In the genomic region with DNA sequence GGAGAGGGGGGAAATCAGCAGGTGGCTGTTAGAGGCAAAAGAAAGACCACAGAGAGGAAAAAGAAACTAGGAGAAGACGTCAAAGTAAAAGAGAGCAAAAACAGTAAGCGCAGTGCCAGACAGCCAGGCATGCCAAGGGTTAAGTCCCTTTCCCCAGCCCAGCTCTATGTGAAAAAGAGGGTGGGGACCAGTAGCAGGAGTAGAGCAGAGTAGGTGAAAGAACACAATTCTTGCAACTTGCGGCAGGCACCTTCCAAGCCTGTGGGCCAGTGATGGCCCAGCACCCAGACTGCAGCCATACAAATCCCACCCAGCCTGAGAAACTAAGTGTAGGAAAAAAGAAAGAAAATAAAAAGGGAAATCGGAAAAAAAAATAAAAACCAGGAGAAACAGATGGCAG, we compare ENCODE assay signal across 16 cellular contexts.
DNase-seq lines count a peak whose midpoint lies in the region; FAIRE-seq and TF ChIP-seq lines count a peak whose summit lies in the region.
"Had no signal": no experiment of that assay in that cellular context is flagged by ENCODE, and none has a peak within 500 bp of the region (broad histone marks: within the 10 kb centered on the region; RNA-seq: fewer than 3 reads in every experiment).

No MANE protein-coding gene starts in this region.

- TF ChIP-seq EP300 in H1 (IDR thresholded peaks at IDR 0.05; ENCODE audit: borderline replicate concordance in 1 of 2, low read depth in 2 of 2, low read length in 2 of 2), result no peak

- H3K23me2 ChIP-seq in H9 (ENCODE audit: insufficient read length, low read depth, low read length, poor library complexity, severe bottlenecking) (no peaks in the 10 kb centered on the region), H1 (ENCODE audit: low read depth, low read length) (no peaks in the 10 kb centered on the region; the same call in 1 of the 2 replicates)

- POLR2A ChIA-PET in H1 (lab: Charles Lee; ENCODE audit: partially characterized antibody), result interaction anchor here (0.9 to 1.4 kb wide), 2 partner anchors 48 to 64 kb away, joined by 3 to 4 read pairs; partner anchors contain the start of gene ZNF85

- H2AFZ ChIP-seq in H9 (ENCODE audit: low read length) (no peak overlapping the region), H1 (ENCODE audit: low read length) (peak overlapping the region; percentile 57; the same call in 1 of the 2 replicates)

- H2BK15ac ChIP-seq in H9 (ENCODE audit: low read depth, low read length) (no peak overlapping the region), H1 (ENCODE audit: low read length) (no peak overlapping the region)

- no peaks in the 10 kb centered on the region; the same call in 1 of the 2 replicates for H3K36me3 ChIP-seq in BLaER1
- no peaks in the 10 kb centered on the region for H3K36me3 ChIP-seq in H1 (ENCODE audit: control insufficient read depth in 2 of 4, insufficient read depth in 4 of 4, low read length in 3 of 4)

- H3K36me3 Mint-ChIP-seq in H9 (ENCODE audit: insufficient read depth in 1 of 3, low read depth in 3 of 3) (peaks cover 0 to 11% (median 11%) of the 10 kb centered on the region in 3 experiments; a peak in 4 of 7 replicates), osteocyte (ENCODE audit: unreplicated experiment) (no peaks in the 10 kb centered on the region)

- no peak overlapping the region for H4K91ac ChIP-seq in H9 (ENCODE audit: insufficient read length, low read depth, low read length)
- H4K91ac ChIP-seq in H1 (replicated peaks; ENCODE audit: insufficient read length, low read length), result no peak overlapping the region

- TF ChIP-seq CTCF in H9 (conservative IDR thresholded peaks at IDR 0.05) (no peak), H1 (IDR thresholded peaks at IDR 0.05; ENCODE audit: control extremely low read depth in 1 of 3, insufficient read depth in 1 of 3, low read depth in 1 of 3, low read length in 3 of 3) (no peak), osteocyte (IDR thresholded peaks at IDR 0.05) (no peak)

- FAIRE-seq in H1 (lab: Jason Lieb, UNC), result peak; percentile 63
- FAIRE-seq: G401.6, GM12892 had no signal

- no peak overlapping the region for H3K23ac ChIP-seq in H9 (ENCODE audit: insufficient read length, low read depth, low read length)
- H3K23ac ChIP-seq in H1 (ENCODE audit: insufficient read length), result no peak overlapping the region

- no peak overlapping the region for H2BK5ac ChIP-seq in H9 (ENCODE audit: insufficient read length, low read length)
- no peak overlapping the region for H2BK5ac ChIP-seq in H1 (ENCODE audit: low read depth, low read length)

- H3K4ac ChIP-seq in H9 (ENCODE audit: low read depth, low read length) (no peak overlapping the region), H1 (replicated peaks; ENCODE audit: insufficient read length, low read depth, low read length) (no peak overlapping the region)

- peak overlapping the region; percentile 22; the same call in 1 of the 2 replicates for H3K4me3 ChIP-seq in BLaER1
- H3K4me3 ChIP-seq in H1 (ENCODE audit: extremely low read depth in 1 of 4, insufficient read depth in 2 of 4, low read depth in 3 of 4, low read length in 4 of 4), result peak overlapping the region in 2 of 4 experiments; percentile 2 to 47; a peak in 3 of 8 replicates

- no peaks in the 10 kb centered on the region for H3K79me2 ChIP-seq in H9 (ENCODE audit: insufficient read depth, low read length)
- H3K79me2 ChIP-seq in H1 (ENCODE audit: control insufficient read depth in 1 of 2, insufficient read depth in 2 of 2, low read length in 2 of 2), result no peaks in the 10 kb centered on the region

- no peak overlapping the region for H3T11ph ChIP-seq in H9 (ENCODE audit: low read length)

- H3K9me3 Mint-ChIP-seq in H9 (peaks cover 82 to 89% of the 10 kb centered on the region in 2 experiments), osteocyte (ENCODE audit: unreplicated experiment) (peaks cover 43% of the 10 kb centered on the region)

- H3K18ac ChIP-seq in H9 (ENCODE audit: insufficient read length, low read depth, low read length) (no peak overlapping the region), H1 (ENCODE audit: extremely low read depth, low read length) (no peak overlapping the region)

- H3K79me1 ChIP-seq in H9 (ENCODE audit: insufficient read depth, low read depth, low read length, poor library complexity, severe bottlenecking) (no peaks in the 10 kb centered on the region), H1 (ENCODE audit: low read depth, low read length) (no peaks in the 10 kb centered on the region)

- H3K4me1 ChIP-seq in BLaER1, result peaks cover 17% of the 10 kb centered on the region
- no peaks in the 10 kb centered on the region for H3K4me1 ChIP-seq in H9 (ENCODE audit: insufficient read depth, low read length)
- peaks cover 0 to 2% (median 0%) of the 10 kb centered on the region in 4 experiments; a peak in 3 of 7 replicates for H3K4me1 ChIP-seq in H1 (replicated peaks in 1 of 4; ENCODE audit: control insufficient read depth in 3 of 4, insufficient read depth in 4 of 4, low read length in 3 of 4)

- H2AK5ac ChIP-seq in H9 (ENCODE audit: insufficient read length, low read length), result no peak overlapping the region
- H2AK5ac ChIP-seq in H1 (ENCODE audit: low read depth, low read length), result no peak overlapping the region

- no peak overlapping the region for H3K27ac Mint-ChIP-seq in H9
- no peak overlapping the region for H3K27ac Mint-ChIP-seq in osteocyte (ENCODE audit: unreplicated experiment)
- H3K27ac Mint-ChIP-seq: CD4-positive, alpha-beta T cell; IgD-negative memory B cell had no signal

- H4K5ac ChIP-seq in H9 (ENCODE audit: insufficient read length, low read depth, low read length) (no peak overlapping the region), H1 (ENCODE audit: insufficient read length, low read depth, low read length) (no peak overlapping the region)

- H2BK120ac ChIP-seq in H9 (ENCODE audit: low read depth, low read length, poor library complexity, severe bottlenecking), result no peak overlapping the region
- H2BK120ac ChIP-seq in H1 (replicated peaks; ENCODE audit: low read depth, low read length), result no peak overlapping the region

- no peak overlapping the region for H2BK12ac ChIP-seq in H9 (ENCODE audit: insufficient read length, low read depth, low read length)
- H2BK12ac ChIP-seq in H1 (ENCODE audit: low read depth, low read length), result no peak overlapping the region

- peak; percentile 67 for DNase-seq in H9
- peak in 1 of 2 experiments; percentile 52 for DNase-seq in H1 (ENCODE audit: low read depth in 1 of 2, low spot score in 2 of 2)
- DNase-seq in osteocyte (ENCODE audit: extremely low spot score, unreplicated experiment), result peak; percentile 56
- no peak for DNase-seq in HuH-7.5 (ENCODE audit: low spot score)
- no peak for DNase-seq in HK-2 (ENCODE audit: unreplicated experiment)
- DNase-seq in NCI-H526 (lab: John Stamatoyannopoulos, UW), result no peak
- DNase-seq: 8988T; AML-193; C1 segment of cervical spinal cord; CD4-positive, alpha-beta T cell; DMS79; KG1 had no signal

- H3K9me3 ChIP-seq in BLaER1, result peaks cover 78% of the 10 kb centered on the region
- peaks cover 4% of the 10 kb centered on the region for H3K9me3 ChIP-seq in H9 (ENCODE audit: control insufficient read depth, low read depth, low read length)
- H3K9me3 ChIP-seq in H1 (ENCODE audit: insufficient read depth in 2 of 2, low read depth in 1 of 2, low read length in 1 of 2), result peaks cover 2 to 4% of the 10 kb centered on the region in 2 experiments; a peak in 1 of 4 replicates

- H3K56ac ChIP-seq in H9 (ENCODE audit: insufficient read length, low read depth, low read length), result no peak overlapping the region
- H3K56ac ChIP-seq in H1 (replicated peaks; ENCODE audit: insufficient read length, low read depth, low read length), result no peak overlapping the region

- H3K4me1 Mint-ChIP-seq in H9, result no peaks in the 10 kb centered on the region; a peak in 1 of 4 replicates
- no peaks in the 10 kb centered on the region for H3K4me1 Mint-ChIP-seq in osteocyte (ENCODE audit: unreplicated experiment)

- H3K4me2 ChIP-seq in BLaER1, result peak overlapping the region; percentile 63
- H3K4me2 ChIP-seq in H9 (ENCODE audit: insufficient read depth, insufficient read length, low read length), result no peak overlapping the region
- peak overlapping the region; percentile 34 to 49 for H3K4me2 ChIP-seq in H1 (ENCODE audit: insufficient read depth in 1 of 2, low read depth in 2 of 2, low read length in 2 of 2)

- H4K8ac ChIP-seq in H9 (replicated peaks; ENCODE audit: insufficient read length, low read depth, low read length) (no peak overlapping the region), H1 (ENCODE audit: extremely low read depth, insufficient read depth, low read length) (no peak overlapping the region; the same call in 1 of the 2 replicates)

- no CpG with 5 or more reads among the region's 4 CpGs for WGBS in H9 (ENCODE audit: extremely low coverage, insufficient read length, low lambda C conversion rate)
- 37% methylated on average over 4 of the region's 4 CpGs; no CpG with 5 or more reads in 1 of the 2 experiments for WGBS in H1 (ENCODE audit: extremely low coverage in 1 of 2, insufficient coverage in 1 of 2, insufficient read length in 1 of 2, insufficient replicate concordance in 2 of 2, low coverage in 1 of 2, low lambda C conversion rate in 2 of 2, missing lambda C conversion rate in 1 of 2), 2 experiments

- 0 out of 4 replicates have a peak, but pooled peaks of 1 of the 2 experiments have one; percentile 1 for TF ChIP-seq RAD21 in H1 (IDR thresholded peaks at IDR 0.05 in 1 of 2, conservative IDR thresholded peaks at IDR 0.05 in 1 of 2; ENCODE audit: low read depth in 2 of 2, low read length in 2 of 2)

- H2BK20ac ChIP-seq in H9 (ENCODE audit: low read depth, low read length, poor library complexity, severe bottlenecking) (no peak overlapping the region), H1 (ENCODE audit: low read length) (no peak overlapping the region)

- H3K27me3 ChIP-seq in BLaER1 (no peaks in the 10 kb centered on the region), H9 (ENCODE audit: insufficient read depth, low read length) (no peaks in the 10 kb centered on the region), H1 (replicated peaks in 1 of 4; ENCODE audit: control insufficient read depth in 3 of 4, extremely low read depth in 1 of 4, insufficient read depth in 3 of 4, low read length in 3 of 4) (no peaks in the 10 kb centered on the region)

- no peak overlapping the region for H3K4me3 Mint-ChIP-seq in H9
- H3K4me3 Mint-ChIP-seq in osteocyte (ENCODE audit: unreplicated experiment), result no peak overlapping the region
- H3K4me3 Mint-ChIP-seq: CD4-positive, alpha-beta T cell; IgD-negative memory B cell had no signal

- H3K27me3 Mint-ChIP-seq in H9 (ENCODE audit: low read depth) (peaks cover 5% of the 10 kb centered on the region), osteocyte (ENCODE audit: unreplicated experiment) (no peaks in the 10 kb centered on the region)
- H3K27me3 Mint-ChIP-seq: CD4-positive, alpha-beta T cell; IgD-negative memory B cell had no signal

- H3K27ac ChIP-seq in BLaER1 (no peak overlapping the region), H9 (ENCODE audit: insufficient read length, low read depth, low read length) (no peak overlapping the region), H1 (ENCODE audit: low read depth, low read length) (no peak overlapping the region)

- CTCF ChIA-PET in H1 (lab: Charles Lee; ENCODE audit: partially characterized antibody), result interaction anchor here (0.8 kb wide), 1 partner anchor 90 kb away, joined by 3 read pairs; no protein-coding TSS in a partner anchor

- no peak overlapping the region for H3K14ac ChIP-seq in H9 (ENCODE audit: insufficient read depth, low read length)
- H3K14ac ChIP-seq in H1 (ENCODE audit: insufficient read length), result no peak overlapping the region

- H3K9ac ChIP-seq in BLaER1, result no peak overlapping the region
- H3K9ac ChIP-seq in H9 (ENCODE audit: extremely low read depth, insufficient read length, low read length), result no peak overlapping the region
- no peak overlapping the region for H3K9ac ChIP-seq in H1 (replicated peaks in 1 of 4; ENCODE audit: extremely low read depth in 1 of 4, low read depth in 3 of 4, low read length in 3 of 4)

- H4K20me1 ChIP-seq in BLaER1 (no peaks in the 10 kb centered on the region), H9 (ENCODE audit: control insufficient read depth, insufficient read depth, insufficient read length) (no peaks in the 10 kb centered on the region), H1 (replicated peaks in 1 of 2; ENCODE audit: control insufficient read depth in 1 of 2, insufficient read depth in 2 of 2, low read length in 2 of 2) (no peaks in the 10 kb centered on the region)

- no peak for TF ChIP-seq POLR2A in H1 (IDR thresholded peaks at IDR 0.05; ENCODE audit: control extremely low read depth in 1 of 2, low read depth in 2 of 2, low read length in 2 of 2)

Comparison
In these comparisons a context has a peak if more than half of its experiments do, and no peak if none do; other contexts are left out.
1. DNase-seq: peak in H9 (single experiment) and osteocyte (single experiment); none in HuH-7.5 (single experiment), HK-2 (single experiment) and NCI-H526 (0 of 2).